ENCODE assay signal across 1 cellular context in the genomic region with DNA sequence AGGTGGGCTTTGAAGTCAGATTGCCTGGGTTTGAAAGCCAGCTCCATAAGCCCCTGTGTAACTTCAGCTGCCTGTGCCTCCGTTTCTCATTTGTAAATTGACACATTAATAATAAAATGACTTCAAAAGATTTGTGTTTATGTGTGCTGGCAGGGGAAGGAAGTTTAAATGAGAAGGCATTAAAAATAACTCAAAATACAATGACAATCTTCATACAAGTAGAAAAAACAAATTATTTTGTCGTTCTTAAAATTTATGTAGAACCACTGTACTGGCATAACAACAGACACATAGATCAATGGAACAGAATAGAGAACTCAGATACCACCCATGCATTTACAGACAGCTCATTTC.
TF ChIP-seq lines count a peak whose summit lies in the region.

No MANE protein-coding gene starts in this region.

TF ChIP-seq in HCT116, 20 proteins besides CTCF, POLR2A, EP300 and RAD21 (continued from another document):
- TF ChIP-seq, protein P1, sequence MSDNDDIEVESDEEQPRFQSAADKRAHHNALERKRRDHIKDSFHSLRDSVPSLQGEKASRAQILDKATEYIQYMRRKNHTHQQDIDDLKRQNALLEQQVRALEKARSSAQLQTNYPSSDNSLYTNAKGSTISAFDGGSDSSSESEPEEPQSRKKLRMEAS (IDR thresholded peaks at IDR 0.05), result no peak
- TF ChIP-seq EZH2phosphoT487 (IDR thresholded peaks at IDR 0.05; ENCODE audit: borderline replicate concordance) (no peak), EZH2 (IDR thresholded peaks at IDR 0.05) (no peak), SP1 (IDR thresholded peaks at IDR 0.05; ENCODE audit: low read depth) (no peak), ZNF274 (IDR thresholded peaks at IDR 0.05; ENCODE audit: low read depth, low read length) (no peak)
TF ChIP-seq in HCT116: peak in this region for 0.
